9 cellular contexts compared by ENCODE assay signal in the genomic region with DNA sequence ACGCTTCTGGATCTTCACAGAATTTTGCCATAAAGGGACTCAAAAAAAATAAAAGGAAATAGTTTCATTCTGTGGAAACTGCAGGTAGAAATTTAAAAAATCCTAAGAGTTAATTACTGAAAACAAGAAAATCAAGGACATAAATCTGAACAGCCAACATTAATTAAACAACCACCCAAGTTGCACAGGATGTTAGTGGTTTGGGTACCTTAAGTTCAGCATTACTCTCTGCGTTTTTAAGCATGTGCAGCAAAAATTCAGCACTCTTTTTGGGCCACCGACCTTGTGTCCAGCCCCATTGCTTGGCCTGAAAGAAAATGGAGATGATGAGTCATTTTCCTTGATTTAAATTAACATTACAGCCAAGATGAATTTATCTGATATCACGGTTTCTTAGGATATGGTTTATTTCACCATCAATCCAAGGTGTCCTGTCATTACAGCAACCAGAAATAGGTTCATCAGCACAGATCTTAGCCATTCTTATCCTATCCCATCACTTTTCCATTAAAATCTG. TPM values are rescaled to one million over a fixed set of nuclear protein-coding genes. Genes with fewer than 3 reads are reported as not detected.
A peak's percentile ranks its signal among the peaks of the same experiment; 100 is the strongest.
DNase-seq lines count a peak whose midpoint lies in the region; ATAC-seq, FAIRE-seq and TF ChIP-seq lines count a peak whose summit lies in the region.
"Had no signal": no experiment of that assay in that cellular context is flagged by ENCODE, and none has a peak within 500 bp of the region (broad histone marks: within the 10 kb centered on the region; RNA-seq: fewer than 3 reads in every experiment).

No MANE protein-coding gene starts in this region.

- H2AFZ ChIP-seq in MM.1S (ENCODE audit: low read length), result no peak overlapping the region

- peaks cover 9% of the 10 kb centered on the region; the same call in 1 of the 2 replicates for H4K20me1 ChIP-seq in MM.1S (ENCODE audit: insufficient read depth, low read length)

- H3K79me2 ChIP-seq in MM.1S (ENCODE audit: low read length), result peaks cover 43% of the 10 kb centered on the region

- peaks cover 22% of the 10 kb centered on the region for H3K36me3 ChIP-seq in MM.1S (replicated peaks; ENCODE audit: insufficient read depth, low read length)
- H3K36me3 ChIP-seq in bronchial epithelial cell (ENCODE audit: control insufficient read depth, insufficient read depth, low read length), result peaks cover 10% of the 10 kb centered on the region

- H3K36me3 Mint-ChIP-seq in nephron (ENCODE audit: low read depth), result peaks cover 47% of the 10 kb centered on the region

- peaks cover 56% of the 10 kb centered on the region for H3K4me1 Mint-ChIP-seq in nephron

- H3K9me2 ChIP-seq in MM.1S (replicated peaks; ENCODE audit: insufficient read depth, low read length), result no peaks in the 10 kb centered on the region

- H3F3A ChIP-seq in MM.1S (ENCODE audit: insufficient read depth, low read length), result peaks cover 57% of the 10 kb centered on the region

- H3K4me3 ChIP-seq in MM.1S (ENCODE audit: low read length) (peak overlapping the region; percentile 92; the same call in 1 of the 2 replicates), bronchial epithelial cell (ENCODE audit: low read depth, low read length) (peak overlapping the region; percentile 97)

- peaks cover 34% of the 10 kb centered on the region for H3K4me1 ChIP-seq in MM.1S (ENCODE audit: low read length)

- TF ChIP-seq POLR2A in GM12891 (IDR thresholded peaks at IDR 0.05; ENCODE audit: low read depth, low read length), result no peak

- H3K9me3 Mint-ChIP-seq in nephron, result no peaks in the 10 kb centered on the region

- no peaks in the 10 kb centered on the region for H3K9me3 ChIP-seq in MM.1S (replicated peaks; ENCODE audit: insufficient read depth, low read length)

- TF ChIP-seq CTCF in MM.1S (IDR thresholded peaks at IDR 0.05; ENCODE audit: low read length), result no peak
- TF ChIP-seq CTCF in bronchial epithelial cell (IDR thresholded peaks at IDR 0.05; ENCODE audit: insufficient read depth, low read length, severe bottlenecking), result no peak
- no peak for TF ChIP-seq CTCF in nephron (IDR thresholded peaks at IDR 0.05; ENCODE audit: unreplicated experiment in 3 of 3)

- peak overlapping the region; percentile 96 to 98 (median 98) for H3K27ac Mint-ChIP-seq in nephron

- no peak for ATAC-seq in GM18870 (IDR thresholded peaks at IDR 0.05; ENCODE audit: unreplicated experiment)

- H3K4me2 ChIP-seq in MM.1S (ENCODE audit: low read depth, low read length), result peak overlapping the region; percentile 85

- FAIRE-seq in bronchial epithelial cell (lab: Jason Lieb, UNC) (no peak), GM12891 (lab: Jason Lieb, UNC) (no peak)

- peak overlapping the region; percentile 80 for H3K27ac ChIP-seq in MM.1S (ENCODE audit: low read length)

- peak overlapping the region; percentile 90 to 99 (median 96) for H3K4me3 Mint-ChIP-seq in nephron

- H3K27me3 ChIP-seq in MM.1S (replicated peaks; ENCODE audit: insufficient read depth, low read length) (no peaks in the 10 kb centered on the region), bronchial epithelial cell (ENCODE audit: control insufficient read depth, insufficient read depth, low read length) (no peaks in the 10 kb centered on the region)

- H3K27me3 Mint-ChIP-seq in nephron (ENCODE audit: low read depth), result no peaks in the 10 kb centered on the region

- DNase-seq in ELR (ENCODE audit: low read depth) (peak; percentile 52), MM.1S (no peak), bronchial epithelial cell (ENCODE audit: low read depth) (no peak), GM12891 (ENCODE audit: insufficient read length, low spot score) (no peak), DMS53 (lab: John Stamatoyannopoulos, UW) (no peak), GF-D8 (lab: John Stamatoyannopoulos, UW) (no peak)
- DNase-seq: NCI-H226 had no signal

- peak overlapping the region; percentile 96; the same call in 1 of the 2 replicates for H3K9ac ChIP-seq in MM.1S (ENCODE audit: low read length)

TF ChIP-seq in GM12891, 5 proteins besides CTCF, POLR2A, EP300 and RAD21:
- TF ChIP-seq TAF1 (IDR thresholded peaks at IDR 0.05; ENCODE audit: low read depth, low read length), result no peak
- no peak for TF ChIP-seq POLR2AphosphoS5 (IDR thresholded peaks at IDR 0.05; ENCODE audit: low read depth, low read length)
- TF ChIP-seq POU2F2 (IDR thresholded peaks at IDR 0.05; ENCODE audit: low read depth, low read length), result no peak
- TF ChIP-seq SPI1 (IDR thresholded peaks at IDR 0.05; ENCODE audit: low read depth, low read length), result no peak
- no peak for TF ChIP-seq PAX5 (IDR thresholded peaks at IDR 0.05; ENCODE audit: insufficient read depth, low read length, severe bottlenecking)

RNA-seq across cellular contexts. Expression of a gene that starts 2.0 kb away (rescaled TPM):
- total RNA-seq in bronchial epithelial cell, result 2,687 and 3,922 TPM in 2 replicates
- polyA plus RNA-seq in GM12891 (2012; ENCODE audit: low read depth, missing spikeins), result 4,935 TPM

RNA-seq across cellular contexts. Expression of a gene that starts 3.3 kb away (rescaled TPM):
- total RNA-seq in bronchial epithelial cell, result 9.0 and 14.3 TPM in 2 replicates
- polyA plus RNA-seq in GM12891 (2012; ENCODE audit: low read depth, missing spikeins), result 24.4 TPM

RNA-seq across cellular contexts. Expression of a gene that starts 29.9 kb away (rescaled TPM):
- total RNA-seq in bronchial epithelial cell, result 24.3 and 26.1 TPM in 2 replicates
- 24.0 TPM for polyA plus RNA-seq in GM12891 (2012; ENCODE audit: low read depth, missing spikeins)
